In genomic region chr15:78060232-78060631, GRCh38 we compare ENCODE assay signal across 17 cellular contexts. TPM values are rescaled to one million over a fixed set of nuclear protein-coding genes. Genes with fewer than 3 reads are reported as not detected.
A peak's percentile ranks its signal among the peaks of the same experiment; 100 is the strongest.
DNase-seq lines count a peak whose midpoint lies in the region; ATAC-seq and TF ChIP-seq lines count a peak whose summit lies in the region.
"Had no signal": no experiment of that assay in that cellular context is flagged by ENCODE, and none has a peak within 500 bp of the region (broad histone marks: within the 10 kb centered on the region; RNA-seq: fewer than 3 reads in every experiment).

No MANE protein-coding gene starts in this region.

- peak overlapping the region; percentile 51 for H3K27ac ChIP-seq in KOPT-K1 (ENCODE audit: low read depth, low read length, poor library complexity, severe bottlenecking)
- peak overlapping the region; percentile 35 for H3K27ac ChIP-seq in colonic mucosa
- peak overlapping the region in 11 of 21 experiments; percentile 26 to 95 (median 79) for H3K27ac ChIP-seq in skin epidermis
- no peak overlapping the region for H3K27ac ChIP-seq in trophoblast cell (ENCODE audit: low read depth, low read length)
- H3K27ac ChIP-seq: KMS-11, SJSA1, WERI-Rb-1 had no signal

- no peak overlapping the region for H3K14ac ChIP-seq in trophoblast cell (ENCODE audit: low read length)

- no peak overlapping the region for H3K18ac ChIP-seq in trophoblast cell (ENCODE audit: low read length)

- no peaks in the 10 kb centered on the region for H3K79me2 ChIP-seq in trophoblast cell (ENCODE audit: control insufficient read depth, insufficient read depth, low read length, poor library complexity)

- peaks cover 2% of the 10 kb centered on the region for H3K79me1 ChIP-seq in trophoblast cell (ENCODE audit: low read length)

- peaks cover 37% of the 10 kb centered on the region for H3K4me1 ChIP-seq in colonic mucosa
- H3K4me1 ChIP-seq in trophoblast cell (ENCODE audit: control insufficient read depth in 1 of 2, insufficient read depth in 2 of 2, low read length in 2 of 2), result peaks cover 10 to 11% of the 10 kb centered on the region in 2 experiments

- H2AFZ ChIP-seq in trophoblast cell (ENCODE audit: insufficient read depth, low read length, poor library complexity), result no peak overlapping the region

- no peak overlapping the region for H3K4me2 ChIP-seq in trophoblast cell (ENCODE audit: low read length)
- H3K4me2 ChIP-seq: A549, KMS-11 had no signal

- H2AK5ac ChIP-seq in trophoblast cell (ENCODE audit: low read length), result no peak overlapping the region

- no CpG with 5 or more reads among the region's 5 CpGs for WGBS in trophoblast cell (ENCODE audit: extremely low coverage, insufficient coverage, insufficient read length)

- H3K4me3 ChIP-seq in colonic mucosa (no peak overlapping the region), skin epidermis (no peak overlapping the region), trophoblast cell (ENCODE audit: low read depth, low read length) (no peak overlapping the region)
- H3K4me3 ChIP-seq: A549, SJSA1 had no signal

- no peak overlapping the region for H2BK5ac ChIP-seq in trophoblast cell (ENCODE audit: low read depth, low read length, poor library complexity)

- H2BK12ac ChIP-seq in trophoblast cell (ENCODE audit: low read length), result no peak overlapping the region

- no peak for ATAC-seq in left colon
- ATAC-seq: A549 had no signal

- H3K27me3 ChIP-seq in colonic mucosa (no peaks in the 10 kb centered on the region), trophoblast cell (ENCODE audit: insufficient read depth, low read length) (no peaks in the 10 kb centered on the region)
- H3K27me3 ChIP-seq: SJSA1 had no signal

- H4K91ac ChIP-seq in trophoblast cell (ENCODE audit: low read depth, low read length), result no peak overlapping the region

- H3K9me3 ChIP-seq in KOPT-K1 (ENCODE audit: insufficient read depth, low read length, poor library complexity, severe bottlenecking) (no peaks in the 10 kb centered on the region), colonic mucosa (no peaks in the 10 kb centered on the region), trophoblast cell (ENCODE audit: insufficient read depth, low read depth, low read length) (no peaks in the 10 kb centered on the region)
- H3K9me3 ChIP-seq: A549, SJSA1 had no signal

- H3K23ac ChIP-seq in trophoblast cell (ENCODE audit: low read length), result no peak overlapping the region

- TF ChIP-seq CTCF in colonic mucosa (IDR thresholded peaks at IDR 0.05), result no peak

- H3K9ac ChIP-seq in colonic mucosa (ENCODE audit: low read depth in 2 of 2, low read length in 2 of 2) (no peak overlapping the region), trophoblast cell (ENCODE audit: low read length) (no peak overlapping the region)
- H3K9ac ChIP-seq: KMS-11 had no signal

- no peak overlapping the region for H3K4ac ChIP-seq in trophoblast cell (ENCODE audit: low read depth, low read length)

- H2BK120ac ChIP-seq in trophoblast cell (ENCODE audit: insufficient read depth, low read length, poor library complexity), result no peak overlapping the region

- peak; percentile 58 for DNase-seq in activated CD4-positive, alpha-beta T cell treated with anti-CD3 and anti-CD28 coated beads for 48 hours
- DNase-seq in activated CD4-positive, alpha-beta T cell treated with anti-CD3 and anti-CD28 coated beads, Interleukin-2, amount 50 U/mL, for 4 hours, result no peak
- no peak for DNase-seq in colonic mucosa
- no peak for DNase-seq in left colon
- DNase-seq in trophoblast cell, result no peak
- DNase-seq in HK-2 (ENCODE audit: unreplicated experiment), result no peak
- DNase-seq: activated naive CD8-positive, alpha-beta T cell treated with anti-CD3 and anti-CD28 coated beads, Interleukin-2, amount 10 ng/mL, durations not matched to agents 7 days and 5 days; DMS53; NCI-H2081 treated with DMSO at 0.1 percent for 48 hours; substantia nigra had no signal

- H4K8ac ChIP-seq in trophoblast cell (ENCODE audit: low read depth, low read length), result no peak overlapping the region

- intact Hi-C loops in colonic mucosa (cut with DNase I) (no loop called here), left colon (cut with DNase I, micrococcal nuclease) (no loop called here)

- H4K12ac ChIP-seq in trophoblast cell (ENCODE audit: low read depth, low read length), result no peak overlapping the region

- H3K36me3 ChIP-seq in KOPT-K1 (ENCODE audit: insufficient read depth, low read length), result no peaks in the 10 kb centered on the region
- H3K36me3 ChIP-seq in colonic mucosa, result no peaks in the 10 kb centered on the region
- no peaks in the 10 kb centered on the region for H3K36me3 ChIP-seq in trophoblast cell (ENCODE audit: control insufficient read depth in 1 of 2, insufficient read depth in 2 of 2, low read length in 2 of 2)
- H3K36me3 ChIP-seq: WERI-Rb-1 had no signal

RNA-seq across cellular contexts. Expression of gene TBC1D2B, which starts 17.3 kb away (rescaled TPM):
- 10 to 100 TPM; 35.9 to 49.1 TPM for total RNA-seq in colonic mucosa
- 10 to 100 TPM; 41.3 to 63.5 TPM for total RNA-seq in left colon
- polyA plus RNA-seq in trophoblast cell (2013), result 16.7 and 16.9 TPM in 2 replicates

RNA-seq across cellular contexts. Expression of gene SH2D7, which starts 32.1 kb away (rescaled TPM):
- 1 to 10 TPM in 1 of 2 donors, under 1 TPM in 1; 0.58 to 1.6 TPM for total RNA-seq in colonic mucosa
- total RNA-seq in left colon, result 1 to 10 TPM in 1 of 2 donors, under 1 TPM in 1; 0.89 to 2.4 TPM
- polyA plus RNA-seq in trophoblast cell (2013), result 0.14 and 0.19 TPM in 2 replicates
- total RNA-seq: mononuclear cell, SJSA1 had no signal
- polyA plus RNA-seq: A549 had no signal
